ENCODE assay signal across 23 cellular contexts in the genomic region with DNA sequence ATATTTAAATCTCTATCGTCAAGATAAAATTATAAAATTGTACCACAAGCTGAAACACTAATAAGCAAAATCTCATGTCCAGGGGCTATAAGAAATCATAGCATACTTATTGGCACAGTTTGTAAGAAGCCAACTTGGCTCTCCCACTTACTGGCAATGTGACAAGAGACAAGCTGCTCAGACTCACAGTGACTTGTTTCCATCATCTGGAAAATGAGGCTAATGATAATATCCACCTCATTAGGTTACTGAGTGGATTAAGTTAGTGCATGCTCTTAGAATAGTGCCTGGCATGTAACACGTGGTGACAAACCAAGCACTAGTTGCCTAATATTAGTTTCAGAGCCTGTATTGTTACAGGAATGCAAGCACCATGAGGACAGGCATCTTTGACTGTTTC.
"Had no signal": no experiment of that assay in that cellular context is flagged by ENCODE, and none has a peak within 500 bp of the region (broad histone marks: within the 10 kb centered on the region; RNA-seq: fewer than 3 reads in every experiment).

No MANE protein-coding gene starts in this region.

- DNase-seq: activated CD4-positive, alpha-beta T cell treated with anti-CD3 and anti-CD28 coated beads for 48 hours; activated CD4-positive, alpha-beta T cell treated with anti-CD3 and anti-CD28 coated beads, Interleukin-2, amount 50 U/mL, for 4 hours; activated CD4-positive, CD25-positive, alpha-beta regulatory T cell treated with anti-CD3 and anti-CD28 coated beads, Interleukin-2, amount 50 U/mL, for 72 hours; activated CD8-positive, alpha-beta memory T cell treated with anti-CD3 and anti-CD28 coated beads, Interleukin-2, amount 50 U/mL, for 48 hours; activated CD8-positive, alpha-beta T cell treated with anti-CD3 and anti-CD28 coated beads, Interleukin-2, amount 10 ng/mL, durations not matched to agents 7 days and 5 days; activated effector memory CD4-positive, alpha-beta T cell treated with Interleukin-2 at 50 U/mL for 16 hours; activated naive CD4-positive, alpha-beta T cell; activated T-cell treated with anti-CD3 and anti-CD28 coated beads, Interleukin-2, amount 50 U/mL, for 1 hour; aorta; MM.1S; NCI-H1105; NCI-H1436; NCI-H1694 treated with DMSO at 0.1 percent for 48 hours; NCI-H2029 treated with DMSO at 0.1 percent for 48 hours; NCI-H345; NCI-H510A; NCI-H526 treated with DMSO at 0.1 percent for 48 hours; PC-3; SIG-M5; T-helper 17 cell; T-helper 9 cell had no signal

- FAIRE-seq: RCC 7860 had no signal

- ATAC-seq: activated CD8-positive, alpha-beta T cell treated with anti-CD3 and anti-CD28 coated beads, Interleukin-2, amount 10 ng/mL, durations not matched to agents 7 days and 5 days; PC-3; T-helper 17 cell; WTC11 had no signal
